In genomic region chr3:99864289-99864688, GRCh38 we compare ENCODE assay signal across 1 cellular context.
TF ChIP-seq lines count a peak whose summit lies in the region.

No MANE protein-coding gene starts in this region.

TF ChIP-seq in HepG2, 621 proteins besides CTCF, POLR2A, EP300 and RAD21 (continued from another document):
- TF ChIP-seq AGO2 (optimal IDR thresholded peaks at IDR 0.05; ENCODE audit: low read depth, low read length) (peak; percentile 55), RBM22 (optimal IDR thresholded peaks at IDR 0.05; ENCODE audit: low read length) (peak; percentile 73), RBFOX2 (IDR thresholded peaks at IDR 0.05; ENCODE audit: low read depth, low read length) (peak; percentile 55)
